Comparison of ENCODE assay signal across 8 cellular contexts in genomic region chr17:35312790-35313711, GRCh38.
DNase-seq lines count a peak whose midpoint lies in the region; ATAC-seq, FAIRE-seq and TF ChIP-seq lines count a peak whose summit lies in the region.

No MANE protein-coding gene starts in this region.

- H3K9me3 ChIP-seq in small intestine (ENCODE audit: control insufficient read depth, low read depth), result no peaks in the 10 kb centered on the region

- H3K27ac ChIP-seq in brain microvascular endothelial cell (no peak overlapping the region), small intestine (ENCODE audit: low read depth in 1 of 2, low read length in 1 of 2) (peak overlapping the region; percentile 59 to 87)

- TF ChIP-seq POLR2A in H54 (IDR thresholded peaks at IDR 0.05; ENCODE audit: low read depth, low read length), result no peak

- ATAC-seq in GM21526 (IDR thresholded peaks at IDR 0.05; ENCODE audit: low FRiP score, unreplicated experiment), result no peak

- WGBS in small intestine, 3 donors, result 3 to 13% (median 5%) methylated on average over 20 of the region's 20 CpGs

- in situ Hi-C loops in brain microvascular endothelial cell (cut with HindIII; ENCODE audit: low pct_ligation_motif_present, low sequenced_read_pairs), result loop anchor here (25.0 kb wide), 1 partner anchor 224 kb away; the partner anchor contains the start of gene SLFN12L

- DNase-seq in DMS53 (lab: John Stamatoyannopoulos, UW), result peak; percentile 71
- no peak for DNase-seq in H54 (ENCODE audit: insufficient read length, low spot score)
- peak; percentile 35 for DNase-seq in NCI-H1436 (lab: John Stamatoyannopoulos, UW)
- DNase-seq in brain microvascular endothelial cell, result peak; percentile 49
- peak; percentile 71 for DNase-seq in iPS-NIHi11 (ENCODE audit: low spot score)
- peak; percentile 77 for DNase-seq in small intestine

- peak; percentile 84 for TF ChIP-seq CTCF in brain microvascular endothelial cell (IDR thresholded peaks at IDR 0.05; ENCODE audit: low read depth, low read length, missing control alignments)

- FAIRE-seq in H54 (lab: Jason Lieb, UNC), result peak; percentile 91
- FAIRE-seq in TTC549 (lab: Jason Lieb, UNC), result peak; percentile 47
- no peak for FAIRE-seq in small intestine (lab: Jason Lieb, UNC)

- H3K36me3 ChIP-seq in brain microvascular endothelial cell (replicated peaks) (no peaks in the 10 kb centered on the region), small intestine (ENCODE audit: control insufficient read depth in 2 of 2, insufficient read depth in 2 of 2, low read length in 2 of 2) (no peaks in the 10 kb centered on the region)

- no peaks in the 10 kb centered on the region for H3K4me1 ChIP-seq in small intestine (ENCODE audit: control insufficient read depth in 2 of 2, insufficient read depth in 1 of 2, low read depth in 1 of 2, low read length in 1 of 2)

- H3K27me3 ChIP-seq in brain microvascular endothelial cell (replicated peaks) (no peaks in the 10 kb centered on the region), small intestine (ENCODE audit: control insufficient read depth in 2 of 2, insufficient read depth in 2 of 2, low read length in 2 of 2) (no peaks in the 10 kb centered on the region)

- H3K4me3 ChIP-seq in brain microvascular endothelial cell (ENCODE audit: low read depth, low read length) (peak overlapping the region; percentile 27), small intestine (ENCODE audit: low read depth in 1 of 2, low read length in 2 of 2) (peak overlapping the region; percentile 19 to 37)
